In genomic region chr2:6917071-6917760, GRCh38 we compare ENCODE assay signal across 8 cellular contexts. TPM values are rescaled to one million over a fixed set of nuclear protein-coding genes. Genes with fewer than 3 reads are reported as not detected.
DNase-seq lines count a peak whose midpoint lies in the region; ATAC-seq and TF ChIP-seq lines count a peak whose summit lies in the region.

TSS of gene RNF144A (plus strand) at chr2:6917412. CDS start at chr2:6996927, 79,515 bp downstream.

- H3K4me3 ChIP-seq in DOHH2 (ENCODE audit: low read length) = peak within 1 kb of the TSS; percentile 39; the same call in 1 of the 2 replicates
- peak within 1 kb of the TSS; percentile 57 for H3K4me3 ChIP-seq in SU-DHL-6 (ENCODE audit: insufficient read depth, low read length, poor library complexity, severe bottlenecking)
- H3K4me3 ChIP-seq in rectal smooth muscle tissue (ENCODE audit: low read length) = peak within 1 kb of the TSS; percentile 71
- H3K4me3 ChIP-seq in aorta (ENCODE audit: low read length in 2 of 2) = peak within 1 kb of the TSS; percentile 50 to 66

- H3K9ac ChIP-seq in SU-DHL-6 (ENCODE audit: low read length) = peak within 1 kb of the TSS; percentile 50
- peak within 1 kb of the TSS; percentile 11 for H3K9ac ChIP-seq in rectal smooth muscle tissue (ENCODE audit: low read length)

- 5 to 9% (median 6%) methylated on average over 40 to 90 of the region's 90 CpGs for WGBS in adipose tissue, 3 donors
- 3 to 4% methylated on average over 69 to 90 of the region's 90 CpGs for WGBS in aorta, 2 donors

- H3K27ac Mint-ChIP-seq in IgD-negative memory B cell = peak within 1 kb of the TSS in 1 of 3 donors; percentile 57

- peak within 1 kb of the TSS; percentile 70 to 85 (median 78) for H3K4me3 Mint-ChIP-seq in IgD-negative memory B cell

- no peak within 1 kb of the TSS for H2AFZ ChIP-seq in SU-DHL-6 (ENCODE audit: low read depth, low read length, severe bottlenecking)

- peak; percentile 86 for DNase-seq in left ventricle myocardium superior
- peak in 1 of 2 donors; percentile 87 for DNase-seq in aorta

- no peaks in the 10 kb centered on the region for H3K36me3 Mint-ChIP-seq in IgD-negative memory B cell

- H3K9me2 ChIP-seq in DOHH2 (replicated peaks; ENCODE audit: control insufficient read depth, low read length) = no peaks in the 10 kb centered on the region
- no peaks in the 10 kb centered on the region for H3K9me2 ChIP-seq in SU-DHL-6 (replicated peaks; ENCODE audit: insufficient read depth, low read length)

- H3K9me3 ChIP-seq in DOHH2 (ENCODE audit: control insufficient read depth, insufficient read depth, low read length) (no peaks in the 10 kb centered on the region), SU-DHL-6 (ENCODE audit: insufficient read depth, low read length) (no peaks in the 10 kb centered on the region), aorta (ENCODE audit: control insufficient read depth, low read length) (no peaks in the 10 kb centered on the region)

- H3K4me1 Mint-ChIP-seq in IgD-negative memory B cell = peaks cover 3 to 7% (median 4%) of the 10 kb centered on the region in 3 donors

- peak; percentile 80 for ATAC-seq in GM21526 (IDR thresholded peaks at IDR 0.05; ENCODE audit: low FRiP score, unreplicated experiment)
- peak; percentile 87 for ATAC-seq in left ventricle myocardium superior
- peak; percentile 89 for ATAC-seq in aorta (ENCODE audit: low FRiP score)

- H3K4me1 ChIP-seq in DOHH2 (ENCODE audit: control insufficient read depth, low read length) (no peaks in the 10 kb centered on the region), rectal smooth muscle tissue (ENCODE audit: control insufficient read depth, insufficient read depth, low read length) (no peaks in the 10 kb centered on the region), aorta (ENCODE audit: control insufficient read depth in 1 of 2, insufficient read depth in 2 of 2, low read length in 2 of 2) (no peaks in the 10 kb centered on the region)

- H3K36me3 ChIP-seq in DOHH2 (ENCODE audit: control insufficient read depth, low read length) = no peaks in the 10 kb centered on the region
- no peaks in the 10 kb centered on the region for H3K36me3 ChIP-seq in SU-DHL-6 (ENCODE audit: low read length)
- H3K36me3 ChIP-seq in rectal smooth muscle tissue (ENCODE audit: control insufficient read depth, insufficient read depth, low read length) = no peaks in the 10 kb centered on the region
- H3K36me3 ChIP-seq in aorta (ENCODE audit: control insufficient read depth in 1 of 2, insufficient read depth in 2 of 2, low read length in 1 of 2) = no peaks in the 10 kb centered on the region

- H3F3A ChIP-seq in DOHH2 (ENCODE audit: control insufficient read depth, insufficient read depth) (no peaks in the 10 kb centered on the region), SU-DHL-6 (ENCODE audit: insufficient read depth) (no peaks in the 10 kb centered on the region)

- intact Hi-C loops in left ventricle myocardium superior (cut with micrococcal nuclease) = no loop called here
- intact Hi-C loops in aorta (cut with DNase I) = loop anchor here in 1 of 2 donors (10.0 kb wide), 1 partner anchor 128 kb away; no protein-coding TSS in a partner anchor

- TF ChIP-seq CTCF in DOHH2 (IDR thresholded peaks at IDR 0.05; ENCODE audit: low read depth, low read length, poor library complexity, severe bottlenecking) = peak; percentile 36
- no peak for TF ChIP-seq CTCF in SU-DHL-6 (IDR thresholded peaks at IDR 0.05; ENCODE audit: insufficient read depth, low read length, poor library complexity, severe bottlenecking)

- H3K4me2 ChIP-seq in DOHH2 (ENCODE audit: low read length) (no peak within 1 kb of the TSS; the same call in 1 of the 2 replicates), SU-DHL-6 (ENCODE audit: low read depth, low read length, poor library complexity, severe bottlenecking) (peak within 1 kb of the TSS; percentile 47)

- peaks cover 7% of the 10 kb centered on the region for H3K27me3 Mint-ChIP-seq in IgD-negative memory B cell

- no peaks in the 10 kb centered on the region for H3K27me3 ChIP-seq in DOHH2 (ENCODE audit: control insufficient read depth, low read length)
- no peaks in the 10 kb centered on the region for H3K27me3 ChIP-seq in SU-DHL-6 (ENCODE audit: low read length)
- H3K27me3 ChIP-seq in rectal smooth muscle tissue (ENCODE audit: control insufficient read depth, insufficient read depth, low read length) = peaks cover 3% of the 10 kb centered on the region
- no peaks in the 10 kb centered on the region for H3K27me3 ChIP-seq in aorta (ENCODE audit: control insufficient read depth in 1 of 2, insufficient read depth in 2 of 2, low read length in 1 of 2)

- H3K79me2 ChIP-seq in DOHH2 (ENCODE audit: control insufficient read depth, low read length) = no peaks in the 10 kb centered on the region
- H3K79me2 ChIP-seq in SU-DHL-6 (ENCODE audit: insufficient read depth, low read length) = no peaks in the 10 kb centered on the region

- H4K20me1 ChIP-seq in DOHH2 (ENCODE audit: control insufficient read depth, insufficient read depth, low read depth, low read length) = no peaks in the 10 kb centered on the region
- H4K20me1 ChIP-seq in SU-DHL-6 (ENCODE audit: low read depth, low read length) = no peaks in the 10 kb centered on the region

- H3K9me3 Mint-ChIP-seq in IgD-negative memory B cell = no peaks in the 10 kb centered on the region

- H3K27ac ChIP-seq in DOHH2 (ENCODE audit: low read depth, low read length) (no peak within 1 kb of the TSS), SU-DHL-6 (ENCODE audit: low read depth, low read length) (no peak within 1 kb of the TSS), adipose tissue (ENCODE audit: low read depth, low read length) (peak within 1 kb of the TSS; percentile 34), rectal smooth muscle tissue (ENCODE audit: low read depth, low read length) (peak within 1 kb of the TSS; percentile 41), aorta (ENCODE audit: low read depth in 1 of 2, low read length in 2 of 2) (no peak within 1 kb of the TSS)

RNA-seq across cellular contexts. Expression of gene RNF144A, which starts in this region (rescaled TPM):
- polyA plus RNA-seq in IgD-negative memory B cell (0.83 TPM), adipose tissue (10 to 100 TPM in 1 of 3 donors, 1 to 10 TPM in 2; 4.9 to 18.4 (median 6.1) TPM), aorta (1 to 10 TPM in 1 of 2 donors, under 1 TPM in 1; 0.63 to 1.6 TPM)
- total RNA-seq in left ventricle myocardium superior (15.6 TPM), aorta (10 to 100 TPM in 1 of 2 donors, 1 to 10 TPM in 1; 6.7 to 27.6 TPM)

Comparison
In these comparisons a context has a peak if more than half of its experiments do, and no peak if none do; other contexts are left out.
1. H3K27ac ChIP-seq: peak in adipose tissue (single experiment) and rectal smooth muscle tissue (single experiment); none in DOHH2 (single experiment), SU-DHL-6 (single experiment) and aorta (0 of 2).
2. Peak in every context shown above with its lines, with median percentiles within 50 percentile points of each other: H3K4me3 ChIP-seq and ATAC-seq.